1 cellular context compared by ENCODE assay signal in genomic region chr11:120548682-120549209, GRCh38.
TF ChIP-seq lines count a peak whose summit lies in the region.

No MANE protein-coding gene starts in this region.

TF ChIP-seq in HCT116, 20 proteins besides CTCF, POLR2A, EP300 and RAD21 (continued from another document):
- TF ChIP-seq ELF1 (IDR thresholded peaks at IDR 0.05; ENCODE audit: borderline replicate concordance, low read depth) (no peak), SRF (IDR thresholded peaks at IDR 0.05; ENCODE audit: low read depth) (no peak), POLR2AphosphoS5 (IDR thresholded peaks at IDR 0.05; ENCODE audit: low read depth, low read length) (no peak), FOSL1 (IDR thresholded peaks at IDR 0.05; ENCODE audit: low read depth) (no peak), EZH2phosphoT487 (IDR thresholded peaks at IDR 0.05; ENCODE audit: borderline replicate concordance) (no peak), TCF7L2 (IDR thresholded peaks at IDR 0.05; ENCODE audit: borderline replicate concordance, extremely low read depth, insufficient read depth, insufficient read length) (no peak), ZFX (IDR thresholded peaks at IDR 0.05) (no peak), EZH2 (IDR thresholded peaks at IDR 0.05) (no peak), ZNF274 (IDR thresholded peaks at IDR 0.05; ENCODE audit: low read depth, low read length) (no peak), JUND (IDR thresholded peaks at IDR 0.05) (no peak), SIN3A (IDR thresholded peaks at IDR 0.05; ENCODE audit: low read depth) (no peak), CEBPB (IDR thresholded peaks at IDR 0.05; ENCODE audit: low read depth) (no peak), MAX (IDR thresholded peaks at IDR 0.05) (no peak)
